In the genomic region with DNA sequence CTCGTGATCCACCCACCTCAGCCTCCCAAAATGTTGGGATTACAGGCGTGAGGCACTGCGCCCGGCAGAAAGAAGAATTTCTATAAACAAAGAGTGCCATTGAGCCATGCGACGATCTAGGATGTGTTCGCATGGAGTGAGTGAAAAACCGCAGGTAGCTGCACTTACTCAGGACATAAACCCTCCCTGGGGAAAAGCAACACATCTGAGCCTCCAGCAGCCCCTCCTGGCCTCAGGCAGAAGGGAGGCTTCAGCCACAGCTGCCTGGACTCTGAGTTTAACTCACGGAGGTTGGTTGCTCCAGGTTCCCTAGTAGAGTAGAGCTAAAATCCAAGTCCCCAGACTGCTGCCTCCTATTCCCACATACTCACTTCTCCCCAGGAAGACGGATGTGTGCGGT, we compare ENCODE assay signal across 1 cellular context.
TF ChIP-seq lines count a peak whose summit lies in the region.

No MANE protein-coding gene starts in this region.

TF ChIP-seq in K562, 482 proteins besides CTCF, POLR2A, EP300 and RAD21 (continued from another document):
- TF ChIP-seq ZNF407 (IDR thresholded peaks at IDR 0.05; ENCODE audit: low read depth) = no peak
